Comparison of ENCODE assay signal across 32 cellular contexts in the genomic region with DNA sequence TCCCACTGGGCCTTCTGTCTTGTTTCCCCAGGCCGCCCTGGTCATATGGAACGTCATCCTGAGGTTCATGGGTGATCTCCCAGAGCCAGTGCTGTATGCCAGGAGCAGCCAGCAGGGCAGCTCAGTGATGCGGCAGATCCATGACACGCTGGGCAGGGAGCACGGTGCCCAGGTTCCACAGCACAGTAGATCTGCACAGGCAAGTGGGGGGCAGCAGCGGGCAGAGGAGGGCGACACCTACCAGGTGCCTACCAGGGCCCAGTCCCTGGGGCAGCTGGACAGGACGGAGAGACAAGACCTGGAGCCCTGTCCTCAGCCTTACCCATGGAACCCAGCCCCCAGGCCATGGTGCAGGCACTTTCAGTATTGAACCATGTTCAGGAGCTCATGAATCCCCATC. TPM values are rescaled to one million over a fixed set of nuclear protein-coding genes. Genes with fewer than 3 reads are reported as not detected.
DNase-seq lines count a peak whose midpoint lies in the region; ATAC-seq, FAIRE-seq and TF ChIP-seq lines count a peak whose summit lies in the region.
"Had no signal": no experiment of that assay in that cellular context is flagged by ENCODE, and none has a peak within 500 bp of the region (broad histone marks: within the 10 kb centered on the region; RNA-seq: fewer than 3 reads in every experiment).

No MANE protein-coding gene starts in this region.

- no CpG with 5 or more reads among the region's 8 CpGs for WGBS in right lobe of liver (ENCODE audit: insufficient coverage, low coverage, low lambda C conversion rate, missing lambda C conversion rate)
- 45% methylated on average over 8 of the region's 8 CpGs for WGBS in HepG2 (ENCODE audit: low lambda C conversion rate)
- WGBS in neuronal stem cell (ENCODE audit: extremely low coverage in 2 of 2, insufficient read length in 2 of 2, insufficient replicate concordance in 1 of 2), 2 donors: no CpG with 5 or more reads among the region's 8 CpGs
- 94 to 97% (median 95%) methylated on average over 8 of the region's 8 CpGs for WGBS in psoas muscle, 3 donors

- no peaks in the 10 kb centered on the region for H3K9me3 ChIP-seq in right lobe of liver
- no peaks in the 10 kb centered on the region for H3K9me3 ChIP-seq in HepG2 (ENCODE audit: low read length)
- H3K9me3 ChIP-seq in RWPE2 (ENCODE audit: severe bottlenecking): peaks cover 8% of the 10 kb centered on the region
- H3K9me3 ChIP-seq in neuronal stem cell (replicated peaks in 1 of 2; ENCODE audit: control insufficient read depth in 2 of 2, insufficient read depth in 1 of 2, low read depth in 1 of 2, low read length in 2 of 2): peaks cover 3 to 6% of the 10 kb centered on the region in 2 donors
- H3K9me3 ChIP-seq in psoas muscle: no peaks in the 10 kb centered on the region

- TF ChIP-seq EP300 in HepG2 (IDR thresholded peaks at IDR 0.05; ENCODE audit: low read depth in 2 of 2, low read length in 2 of 2): no peak
- TF ChIP-seq EP300 in HepG2 (CRISPR knock-in tag; IDR thresholded peaks at IDR 0.05; ENCODE audit: borderline replicate concordance): no peak

- no peak for TF ChIP-seq POLR2A in right lobe of liver (IDR thresholded peaks at IDR 0.05)
- TF ChIP-seq POLR2A in HepG2 (IDR thresholded peaks at IDR 0.05; ENCODE audit: insufficient read depth in 1 of 2, low read depth in 2 of 2, low read length in 2 of 2): no peak

- peak overlapping the region; percentile 22 for H3K18ac ChIP-seq in neuronal stem cell (ENCODE audit: low read length)

- H4K20me1 ChIP-seq in HepG2 (ENCODE audit: insufficient read depth, low read length): no peaks in the 10 kb centered on the region

- H3K23ac ChIP-seq in neuronal stem cell (ENCODE audit: low read depth, low read length, poor library complexity): no peak overlapping the region

- no peaks in the 10 kb centered on the region for H3K79me1 ChIP-seq in neuronal stem cell (ENCODE audit: low read depth, low read length)

- no peak overlapping the region for H2AFZ ChIP-seq in HepG2 (ENCODE audit: low read length)
- H2AFZ ChIP-seq in neuronal stem cell (ENCODE audit: low read length): no peak overlapping the region

- no peak overlapping the region for H2BK120ac ChIP-seq in neuronal stem cell (ENCODE audit: low read depth, low read length)

- ATAC-seq in right lobe of liver (no peak), HepG2 (no peak), RWPE2 (ENCODE audit: low read depth) (no peak), psoas muscle (no peak)
- ATAC-seq: activated naive CD4-positive, alpha-beta T cell treated with anti-CD3 and anti-CD28 coated beads, Interleukin-2, amount 50 U/mL, for 72 hours; activated T-helper 17 cell treated with anti-CD3 and anti-CD28 coated beads, Interleukin-2, amount 50 U/mL, for 72 hours; esophagus mucosa had no signal

- H3K27me3 ChIP-seq in right lobe of liver: no peaks in the 10 kb centered on the region
- peaks cover 14 to 97% of the 10 kb centered on the region in 2 experiments for H3K27me3 ChIP-seq in HepG2 (ENCODE audit: control insufficient read depth in 1 of 2, insufficient read depth in 2 of 2, low read length in 2 of 2)
- H3K27me3 ChIP-seq in RWPE2 (ENCODE audit: insufficient read depth, poor library complexity, severe bottlenecking): no peaks in the 10 kb centered on the region
- H3K27me3 ChIP-seq in neuronal stem cell (ENCODE audit: control insufficient read depth in 3 of 3, insufficient read depth in 3 of 3, low read depth in 1 of 3, low read length in 3 of 3): peaks cover 0 to 11% (median 0%) of the 10 kb centered on the region in 3 experiments
- peaks cover 0 to 3% (median 0%) of the 10 kb centered on the region in 3 donors for H3K27me3 ChIP-seq in psoas muscle (ENCODE audit: insufficient read depth in 3 of 3, low read length in 2 of 3)
- H3K27me3 ChIP-seq: tibial artery had no signal

- H2BK15ac ChIP-seq in neuronal stem cell (ENCODE audit: low read length): no peak overlapping the region

- no peak overlapping the region for H2BK5ac ChIP-seq in neuronal stem cell (ENCODE audit: low read length)

- H3K36me3 ChIP-seq in right lobe of liver (no peaks in the 10 kb centered on the region), HepG2 (replicated peaks in 1 of 2; ENCODE audit: control insufficient read depth in 1 of 2, insufficient read depth in 2 of 2, low read length in 2 of 2) (no peaks in the 10 kb centered on the region), RWPE2 (ENCODE audit: low read depth) (no peaks in the 10 kb centered on the region), neuronal stem cell (replicated peaks in 1 of 2; ENCODE audit: control insufficient read depth in 2 of 2, insufficient read depth in 2 of 2, low read length in 2 of 2) (no peaks in the 10 kb centered on the region), psoas muscle (ENCODE audit: insufficient read depth in 1 of 2, low read depth in 1 of 2) (no peaks in the 10 kb centered on the region)
- H3K36me3 ChIP-seq: tibial artery had no signal

- H3K14ac ChIP-seq in neuronal stem cell (ENCODE audit: low read length): no peak overlapping the region

- FAIRE-seq in HepG2 (lab: Jason Lieb, UNC): no peak
- FAIRE-seq: bronchial epithelial cell, GM18507, kidney had no signal

- BruUV-seq in HepG2 (replicated peaks; lab: Mats Ljungman, UMichigan): no TSS peak

- no peak overlapping the region for H3K4me2 ChIP-seq in HepG2 (ENCODE audit: low read depth, low read length)
- H3K4me2 ChIP-seq in neuronal stem cell (ENCODE audit: insufficient read depth, low read length, poor library complexity, severe bottlenecking): no peak overlapping the region
- H3K4me2 ChIP-seq: KMS-11 had no signal

- H3K4me1 ChIP-seq in right lobe of liver (no peaks in the 10 kb centered on the region), HepG2 (ENCODE audit: insufficient read depth, low read length) (no peaks in the 10 kb centered on the region), RWPE2 (ENCODE audit: insufficient read depth, poor library complexity, severe bottlenecking) (no peaks in the 10 kb centered on the region), neuronal stem cell (ENCODE audit: control insufficient read depth in 2 of 2, insufficient read depth in 1 of 2, low read depth in 1 of 2, low read length in 2 of 2) (no peaks in the 10 kb centered on the region), psoas muscle (no peaks in the 10 kb centered on the region)
- H3K4me1 ChIP-seq: tibial artery had no signal

- H3K79me2 ChIP-seq in HepG2 (ENCODE audit: insufficient read depth, low read length): no peaks in the 10 kb centered on the region

- DNase-seq in right lobe of liver (peak in 2 of 3 donors; percentile 14 to 28), HepG2 (ENCODE audit: low spot score) (no peak), RWPE2 (ENCODE audit: low spot score) (peak; percentile 33), neuronal stem cell (ENCODE audit: low spot score) (no peak), RPMI8226 (no peak), cerebellar cortex (ENCODE audit: low spot score) (no peak), psoas muscle (no peak)
- DNase-seq: anterior cingulate cortex; Calu3; cortex of kidney; foreskin fibroblast; HCEC 1CT; kidney; MV-4-11; NCI-H1436 treated with DMSO at 0.1 percent for 48 hours; NCI-H2107; OCI-M1; SHP77; stimulated activated CD4-positive, alpha-beta T cell treated with anti-CD3 and anti-CD28 coated beads, Interleukin-15, amount 100 ng/mL, for 24 hours; T-helper 9 cell; tibial artery had no signal

- H3K4ac ChIP-seq in neuronal stem cell (ENCODE audit: low read length): no peak overlapping the region

- no peak overlapping the region for H2AK5ac ChIP-seq in neuronal stem cell (ENCODE audit: low read depth, low read length)

- no peak overlapping the region for H3K27ac ChIP-seq in right lobe of liver
- no peak overlapping the region for H3K27ac ChIP-seq in HepG2 (ENCODE audit: extremely low read length, insufficient read depth, low read length)
- no peak overlapping the region for H3K27ac ChIP-seq in RWPE2 (ENCODE audit: poor library complexity, severe bottlenecking)
- no peak overlapping the region for H3K27ac ChIP-seq in neuronal stem cell (replicated peaks; ENCODE audit: low read length)
- no peak overlapping the region for H3K27ac ChIP-seq in psoas muscle
- H3K27ac ChIP-seq: C4-2B, KMS-11, tibial artery had no signal

- no peak overlapping the region for H4K91ac ChIP-seq in neuronal stem cell (ENCODE audit: low read depth, low read length, poor library complexity)

- CTCF ChIA-PET in HepG2 (lab: Yijun Ruan, JAX; ENCODE audit: low intra/inter-chr PET ratio, low total read pairs): no interaction called here

- POLR2A ChIA-PET in HepG2 (lab: Yijun Ruan, JAX): no interaction called here

- TF ChIP-seq RAD21 in HepG2 (CRISPR knock-in tag; IDR thresholded peaks at IDR 0.05): no peak

- H2BK12ac ChIP-seq in neuronal stem cell (ENCODE audit: low read length): no peak overlapping the region

- in situ Hi-C loops in HepG2 (cut with HindIII; ENCODE audit: extremely low pct_ligation_motif_present, low pct_unique_long_range_greater_than_20kb): no loop called here

- intact Hi-C loops in right lobe of liver (cut with DNase I) (no loop called here), HepG2 (cut with micrococcal nuclease; ENCODE audit: unreplicated experiment) (no loop called here), psoas muscle (cut with DNase I) (no loop called here)

- no peak overlapping the region for H3K4me3 ChIP-seq in right lobe of liver
- H3K4me3 ChIP-seq in HepG2 (replicated peaks in 1 of 3; ENCODE audit: insufficient read depth in 1 of 3, low read depth in 2 of 3, low read length in 3 of 3): no peak overlapping the region
- no peak overlapping the region for H3K4me3 ChIP-seq in RWPE2 (ENCODE audit: severe bottlenecking)
- no peak overlapping the region for H3K4me3 ChIP-seq in neuronal stem cell (ENCODE audit: low read length in 2 of 2)
- no peak overlapping the region for H3K4me3 ChIP-seq in psoas muscle
- H3K4me3 ChIP-seq: tibial artery had no signal

- TF ChIP-seq CTCF in right lobe of liver (IDR thresholded peaks at IDR 0.05) (no peak), HepG2 (CRISPR knock-in tag; IDR thresholded peaks at IDR 0.05) (no peak), RWPE2 (IDR thresholded peaks at IDR 0.05; ENCODE audit: poor library complexity, severe bottlenecking) (no peak), psoas muscle (IDR thresholded peaks at IDR 0.05) (no peak)

- no peak overlapping the region for H4K8ac ChIP-seq in neuronal stem cell (ENCODE audit: low read depth, low read length)

- no peak overlapping the region for H3K9ac ChIP-seq in HepG2 (ENCODE audit: insufficient read depth, low read depth, low read length)
- H3K9ac ChIP-seq in neuronal stem cell (ENCODE audit: low read depth, low read length, poor library complexity): no peak overlapping the region
- H3K9ac ChIP-seq: KMS-11 had no signal

RNA-seq across cellular contexts. Expression of a gene that starts 36.1 kb away (rescaled TPM):
- total RNA-seq in right lobe of liver (not detected), HepG2 (2016; rRNA removed; fragmentation: Illumina TruSeq; extraction: Trizol) (not detected in 2 replicates), psoas muscle (under 1 TPM in 1 of 4 donors, not detected in 3; 0.17 TPM)
- total RNA-seq in HepG2 (2016; cell fraction: cytosol; rRNA removed; fragmentation: Illumina TruSeq; extraction: Trizol; ENCODE audit: low read depth): not detected in 2 replicates
- not detected in 2 replicates for total RNA-seq in HepG2 (2016; cell fraction: insoluble cytoplasmic fraction; rRNA removed; fragmentation: Illumina TruSeq; extraction: Trizol)
- total RNA-seq in HepG2 (2016; cell fraction: membrane; rRNA removed; fragmentation: Illumina TruSeq; extraction: Trizol): not detected in 2 replicates
- not detected in 2 replicates for total RNA-seq in HepG2 (2016; cell fraction: nucleus; rRNA removed; fragmentation: Illumina TruSeq; extraction: Trizol)
- polyA plus RNA-seq in HepG2 (2011; rRNA removed) (not detected in 2 replicates), psoas muscle (under 1 TPM; 0.14 to 0.35 (median 0.21) TPM)
- not detected in 2 replicates for polyA plus RNA-seq in HepG2 (2011; cell fraction: cytosol; rRNA removed)
- not detected in 2 replicates for polyA plus RNA-seq in HepG2 (2011; cell fraction: nucleus; rRNA removed)
- polyA plus RNA-seq in HepG2 (2012): not detected in 2 replicates
- polyA plus RNA-seq in HepG2 (2016; cell fraction: cytosol; fragmentation: Illumina TruSeq; extraction: Trizol; ENCODE audit: low read depth): not detected in 2 replicates
- polyA plus RNA-seq in HepG2 (2016; cell fraction: insoluble cytoplasmic fraction; fragmentation: Illumina TruSeq; extraction: Trizol; ENCODE audit: low read depth): not detected in 2 replicates
- not detected in 2 replicates for polyA plus RNA-seq in HepG2 (2016; cell fraction: membrane; fragmentation: Illumina TruSeq; extraction: Trizol; ENCODE audit: low read depth)
- not detected in 2 replicates for polyA plus RNA-seq in HepG2 (2016; cell fraction: nucleus; fragmentation: Illumina TruSeq; extraction: Trizol; ENCODE audit: insufficient read depth, low read depth)
- polyA minus RNA-seq in HepG2 (2011; rRNA and poly(A)+ RNA removed; ENCODE audit: low replicate concordance): 0.08 TPM in 1 of 2 replicates, not detected in the other
- not detected in 2 replicates for polyA minus RNA-seq in HepG2 (2011; cell fraction: cytosol; rRNA and poly(A)+ RNA removed)
- polyA minus RNA-seq in HepG2 (2011; cell fraction: nucleus; rRNA and poly(A)+ RNA removed): not detected in 2 replicates
- polyA plus RNA-seq in neuronal stem cell (2013, experiment 1 of 2): 0.06 TPM
- 0.04 TPM for polyA plus RNA-seq in neuronal stem cell (2013, experiment 2 of 2)
- total RNA-seq: activated naive CD4-positive, alpha-beta T cell treated with anti-CD3 and anti-CD28 coated beads, Interleukin-2, amount 50 U/mL, for 72 hours; activated T-helper 17 cell treated with anti-CD3 and anti-CD28 coated beads, Interleukin-2, amount 50 U/mL, for 72 hours; bronchial epithelial cell; Calu3; esophagus mucosa; lung microvascular endothelial cell; NCI-H460 had no signal
- polyA plus RNA-seq: AG04450, neural cell had no signal

Comparison
In these comparisons a context has a peak if more than half of its experiments do, and no peak if none do; other contexts are left out.
1. DNase-seq: peak in right lobe of liver (2 of 3) and RWPE2 (single experiment); none in HepG2 (single experiment), neuronal stem cell (single experiment), RPMI8226 (single experiment), cerebellar cortex (single experiment) and psoas muscle (0 of 2).